In the genomic region with DNA sequence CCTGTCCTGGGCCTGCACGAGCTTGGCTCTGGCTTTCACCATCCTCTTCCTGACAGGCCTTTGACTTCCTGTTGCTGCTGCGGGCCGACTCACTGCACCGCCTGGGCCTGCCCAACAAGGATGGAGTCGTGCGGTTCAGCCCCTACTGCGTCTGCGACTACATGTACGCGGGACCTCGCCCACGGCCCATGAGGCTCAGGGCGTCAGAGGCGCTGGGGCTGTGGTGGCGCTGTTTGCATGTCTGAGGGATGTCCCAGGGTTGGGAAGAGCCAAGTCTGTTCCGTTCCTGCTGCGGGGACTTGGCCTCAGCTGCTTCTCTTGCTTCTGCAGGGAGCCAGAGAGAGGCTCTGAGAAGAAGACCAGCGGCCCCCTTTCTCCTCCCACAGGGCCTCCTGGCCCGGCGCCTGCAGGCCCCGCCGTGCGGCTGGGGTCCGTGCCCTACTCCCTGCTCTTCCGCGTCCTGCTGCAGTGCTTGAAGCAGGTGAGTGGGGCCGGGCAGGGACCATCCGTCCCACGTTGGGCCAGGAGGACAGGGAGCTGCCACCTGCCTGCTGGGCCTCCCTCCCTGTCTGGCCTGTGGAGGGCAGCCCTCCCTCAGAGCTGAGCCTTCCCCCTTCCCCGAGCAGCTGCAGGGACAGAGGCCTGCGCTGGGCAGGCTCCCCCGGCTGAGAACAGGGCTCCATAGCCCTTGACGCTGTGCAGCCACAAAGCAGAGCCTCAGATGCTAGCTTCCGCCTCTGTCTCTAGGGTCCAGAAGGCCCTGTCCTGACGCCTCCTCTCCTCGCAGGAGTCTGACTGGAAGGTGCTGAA, we compare ENCODE assay signal across 1 cellular context.
A peak's percentile ranks its signal among the peaks of the same experiment; 100 is the strongest.
TF ChIP-seq lines count a peak whose summit lies in the region.

No MANE protein-coding gene starts in this region.

TF ChIP-seq in K562, 482 proteins besides CTCF, POLR2A, EP300 and RAD21:
- TF ChIP-seq, protein P1, sequence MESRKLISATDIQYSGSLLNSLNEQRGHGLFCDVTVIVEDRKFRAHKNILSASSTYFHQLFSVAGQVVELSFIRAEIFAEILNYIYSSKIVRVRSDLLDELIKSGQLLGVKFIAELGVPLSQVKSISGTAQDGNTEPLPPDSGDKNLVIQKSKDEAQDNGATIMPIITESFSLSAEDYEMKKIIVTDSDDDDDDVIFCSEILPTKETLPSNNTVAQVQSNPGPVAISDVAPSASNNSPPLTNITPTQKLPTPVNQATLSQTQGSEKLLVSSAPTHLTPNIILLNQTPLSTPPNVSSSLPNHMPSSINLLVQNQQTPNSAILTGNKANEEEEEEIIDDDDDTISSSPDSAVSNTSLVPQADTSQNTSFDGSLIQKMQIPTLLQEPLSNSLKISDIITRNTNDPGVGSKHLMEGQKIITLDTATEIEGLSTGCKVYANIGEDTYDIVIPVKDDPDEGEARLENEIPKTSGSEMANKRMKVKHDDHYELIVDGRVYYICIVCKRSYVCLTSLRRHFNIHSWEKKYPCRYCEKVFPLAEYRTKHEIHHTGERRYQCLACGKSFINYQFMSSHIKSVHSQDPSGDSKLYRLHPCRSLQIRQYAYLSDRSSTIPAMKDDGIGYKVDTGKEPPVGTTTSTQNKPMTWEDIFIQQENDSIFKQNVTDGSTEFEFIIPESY (CRISPR knock-in tag; IDR thresholded peaks at IDR 0.05), result peak; percentile 95
- TF ChIP-seq, protein P2, sequence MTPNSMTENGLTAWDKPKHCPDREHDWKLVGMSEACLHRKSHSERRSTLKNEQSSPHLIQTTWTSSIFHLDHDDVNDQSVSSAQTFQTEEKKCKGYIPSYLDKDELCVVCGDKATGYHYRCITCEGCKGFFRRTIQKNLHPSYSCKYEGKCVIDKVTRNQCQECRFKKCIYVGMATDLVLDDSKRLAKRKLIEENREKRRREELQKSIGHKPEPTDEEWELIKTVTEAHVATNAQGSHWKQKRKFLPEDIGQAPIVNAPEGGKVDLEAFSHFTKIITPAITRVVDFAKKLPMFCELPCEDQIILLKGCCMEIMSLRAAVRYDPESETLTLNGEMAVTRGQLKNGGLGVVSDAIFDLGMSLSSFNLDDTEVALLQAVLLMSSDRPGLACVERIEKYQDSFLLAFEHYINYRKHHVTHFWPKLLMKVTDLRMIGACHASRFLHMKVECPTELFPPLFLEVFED (CRISPR knock-in tag; conservative IDR thresholded peaks at IDR 0.05), result no peak
